Comparison of ENCODE assay signal across 18 cellular contexts in the genomic region with DNA sequence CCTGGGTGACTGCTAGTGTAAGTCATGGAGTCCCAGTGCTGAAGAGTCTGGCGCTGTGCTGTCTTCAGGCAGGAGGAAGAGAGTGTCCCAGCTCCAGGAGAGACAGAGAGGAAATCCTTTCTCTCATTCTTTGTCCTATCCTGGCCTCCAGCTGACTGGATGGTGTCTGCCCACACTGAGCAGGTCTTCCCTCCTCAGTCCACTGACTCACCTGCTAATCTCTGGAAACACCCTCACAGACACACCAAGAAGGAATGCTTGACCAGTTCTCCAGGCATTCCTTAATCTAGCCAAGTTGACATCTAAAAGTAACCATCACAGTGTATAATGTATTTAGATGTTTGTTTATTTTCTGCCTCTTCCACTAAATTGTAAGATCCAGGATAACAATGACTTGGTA. TPM values are rescaled to one million over a fixed set of nuclear protein-coding genes. Genes with fewer than 3 reads are reported as not detected.
DNase-seq lines count a peak whose midpoint lies in the region; ATAC-seq, FAIRE-seq and TF ChIP-seq lines count a peak whose summit lies in the region.
"Had no signal": no experiment of that assay in that cellular context is flagged by ENCODE, and none has a peak within 500 bp of the region (broad histone marks: within the 10 kb centered on the region; RNA-seq: fewer than 3 reads in every experiment).

No MANE protein-coding gene starts in this region.

- CTCF ChIA-PET in AG04449 (lab: Yijun Ruan, JAX), result interaction anchor here (2.5 kb wide), 1 partner anchor 16 kb away, joined by 12 read pairs; no protein-coding TSS in a partner anchor

- in situ Hi-C loops in KBM-7 (cut with MboI; ENCODE audit: low pct_unique_long_range_greater_than_20kb, low sequenced_read_pairs), result no loop called here

- H3K9ac ChIP-seq in astrocyte (ENCODE audit: low read length), result no peak overlapping the region

- no peak overlapping the region for H3K27ac Mint-ChIP-seq in astrocyte (ENCODE audit: unreplicated experiment)

- no peaks in the 10 kb centered on the region for H4K20me1 ChIP-seq in astrocyte (ENCODE audit: insufficient read depth, low read length)

- H3K9me3 ChIP-seq in astrocyte (ENCODE audit: insufficient read depth, low read depth, low read length), result no peaks in the 10 kb centered on the region

- peak overlapping the region; percentile 15 for H3K27ac ChIP-seq in astrocyte (ENCODE audit: low read depth, low read length)
- H3K27ac ChIP-seq: dorsolateral prefrontal cortex had no signal

- no peaks in the 10 kb centered on the region for H3K36me3 ChIP-seq in astrocyte (ENCODE audit: insufficient read depth, low read length)

- POLR2A ChIA-PET in AG04449 (lab: Yijun Ruan, JAX), result no interaction called here

- peaks cover 10% of the 10 kb centered on the region for H3K4me1 ChIP-seq in astrocyte (ENCODE audit: insufficient read depth, low read length)

- TF ChIP-seq CTCF in AG04449 (IDR thresholded peaks at IDR 0.05; ENCODE audit: insufficient read depth, low read length, missing control alignments) (no peak), astrocyte (IDR thresholded peaks at IDR 0.05; ENCODE audit: insufficient read depth, low read depth, low read length) (no peak)

- DNase-seq in AG04449 (ENCODE audit: low read depth, low spot score) (peak; percentile 19), HPDE6-E6E7 (ENCODE audit: extremely low spot score) (peak; percentile 61), astrocyte (ENCODE audit: low read depth) (peak; percentile 79), islet precursor cell (peak; percentile 83), COLO668 (lab: John Stamatoyannopoulos, UW; ENCODE audit: unreplicated experiment) (no peak), KBM-7 (no peak)
- DNase-seq: activated CD4-positive, alpha-beta T cell treated with anti-CD3 and anti-CD28 coated beads, Interleukin-2, amount 50 U/mL, for 1 hour; AML-193; amniotic stem cell; dorsolateral prefrontal cortex; KG1; kidney; NCI-H1694 treated with DMSO at 0.1 percent for 48 hours; NCI-H524 had no signal

- ATAC-seq in GM19324 (IDR thresholded peaks at IDR 0.05; ENCODE audit: low FRiP score, unreplicated experiment) (no peak), HG03280 (IDR thresholded peaks at IDR 0.05; ENCODE audit: unreplicated experiment) (no peak)
- ATAC-seq: GM12878, Panc1 had no signal

- no peaks in the 10 kb centered on the region for H3K27me3 Mint-ChIP-seq in astrocyte (ENCODE audit: low read depth, unreplicated experiment)

- peaks cover 2% of the 10 kb centered on the region for H3K9me3 Mint-ChIP-seq in astrocyte (ENCODE audit: unreplicated experiment)

- H3K36me3 Mint-ChIP-seq in astrocyte (ENCODE audit: low read depth, unreplicated experiment), result no peaks in the 10 kb centered on the region

- H3K79me2 ChIP-seq in astrocyte (ENCODE audit: insufficient read depth, low read length), result no peaks in the 10 kb centered on the region

- H3K4me1 Mint-ChIP-seq in astrocyte (ENCODE audit: low read depth, unreplicated experiment), result peaks cover 6% of the 10 kb centered on the region

- H3K4me2 ChIP-seq in astrocyte (ENCODE audit: low read length), result peak overlapping the region; percentile 24

- H3K4me3 ChIP-seq in AG04449 (ENCODE audit: low read depth, low read length), result no peak overlapping the region
- no peak overlapping the region for H3K4me3 ChIP-seq in astrocyte (ENCODE audit: insufficient read depth, low read depth, low read length)
- H3K4me3 ChIP-seq: dorsolateral prefrontal cortex, GM12878 had no signal

- H2AFZ ChIP-seq in astrocyte (ENCODE audit: low read depth, low read length), result no peak overlapping the region

- no peak overlapping the region for H3K4me3 Mint-ChIP-seq in astrocyte (ENCODE audit: unreplicated experiment)

- peak; percentile 41 for FAIRE-seq in astrocyte (lab: Jason Lieb, UNC)
- FAIRE-seq: GM12878, kidney had no signal

- H3K27me3 ChIP-seq in astrocyte (ENCODE audit: insufficient read depth, low read length), result no peaks in the 10 kb centered on the region
- H3K27me3 ChIP-seq: dorsolateral prefrontal cortex had no signal

RNA-seq across cellular contexts. Expression of a gene that starts 53.9 kb away (rescaled TPM):
- total RNA-seq in astrocyte, result 57.6 and 71.7 TPM in 2 replicates

Comparison
In these comparisons a context has a peak if more than half of its experiments do, and no peak if none do; other contexts are left out.
1. DNase-seq: peak in AG04449 (single experiment), HPDE6-E6E7 (single experiment), astrocyte (single experiment) and islet precursor cell (single experiment); none in COLO668 (single experiment) and KBM-7 (single experiment).